In genomic region chr2:233814436-233814835, GRCh38 we compare ENCODE assay signal across 17 cellular contexts. TPM values are rescaled to one million over a fixed set of nuclear protein-coding genes. Genes with fewer than 3 reads are reported as not detected.
A peak's percentile ranks its signal among the peaks of the same experiment; 100 is the strongest.
DNase-seq lines count a peak whose midpoint lies in the region; ATAC-seq and TF ChIP-seq lines count a peak whose summit lies in the region.
"Had no signal": no experiment of that assay in that cellular context is flagged by ENCODE, and none has a peak within 500 bp of the region (broad histone marks: within the 10 kb centered on the region; RNA-seq: fewer than 3 reads in every experiment).

No MANE protein-coding gene starts in this region.

- no peak overlapping the region for H2BK120ac ChIP-seq in neuronal stem cell (ENCODE audit: low read depth, low read length)

- no peak overlapping the region for H3K23ac ChIP-seq in neuronal stem cell (ENCODE audit: low read depth, low read length, poor library complexity)

- WGBS in neuronal stem cell (ENCODE audit: extremely low coverage in 2 of 2, insufficient read length in 2 of 2, insufficient replicate concordance in 1 of 2), 2 donors: no CpG with 5 or more reads among the region's 2 CpGs
- 75% methylated on average over 2 of the region's 2 CpGs; no CpG with 5 or more reads in 1 of the 2 donors for WGBS in transverse colon (ENCODE audit: low coverage in 1 of 2), 2 donors

- H3K36me3 ChIP-seq in adipocyte (ENCODE audit: control insufficient read depth, insufficient read depth, low read length, severe bottlenecking): no peaks in the 10 kb centered on the region
- H3K36me3 ChIP-seq in neuronal stem cell (replicated peaks in 1 of 2; ENCODE audit: control insufficient read depth in 2 of 2, insufficient read depth in 2 of 2, low read length in 2 of 2): no peaks in the 10 kb centered on the region
- no peaks in the 10 kb centered on the region for H3K36me3 ChIP-seq in transverse colon
- H3K36me3 ChIP-seq: BLaER1, MG63 had no signal

- H3K4me1 ChIP-seq in adipocyte (ENCODE audit: control insufficient read depth, insufficient read depth, low read length) (peaks cover 24% of the 10 kb centered on the region), neuronal stem cell (ENCODE audit: control insufficient read depth in 2 of 2, insufficient read depth in 1 of 2, low read depth in 1 of 2, low read length in 2 of 2) (no peaks in the 10 kb centered on the region), transverse colon (no peaks in the 10 kb centered on the region)

- no peak overlapping the region for H2AFZ ChIP-seq in neuronal stem cell (ENCODE audit: low read length)

- no peak overlapping the region for H2AK5ac ChIP-seq in neuronal stem cell (ENCODE audit: low read depth, low read length)

- H3K27me3 ChIP-seq in adipocyte (replicated peaks; ENCODE audit: control insufficient read depth, insufficient read depth, low read length) (peaks cover 8% of the 10 kb centered on the region), neuronal stem cell (ENCODE audit: control insufficient read depth in 3 of 3, insufficient read depth in 3 of 3, low read depth in 1 of 3, low read length in 3 of 3) (no peaks in the 10 kb centered on the region), transverse colon (no peaks in the 10 kb centered on the region)
- H3K27me3 ChIP-seq: BLaER1, MG63 had no signal

- no peak overlapping the region for H3K14ac ChIP-seq in neuronal stem cell (ENCODE audit: low read length)

- ATAC-seq in HG02763 (IDR thresholded peaks at IDR 0.05; ENCODE audit: unreplicated experiment): no peak

- H3K4me2 ChIP-seq in neuronal stem cell (ENCODE audit: insufficient read depth, low read length, poor library complexity, severe bottlenecking): no peak overlapping the region
- H3K4me2 ChIP-seq: BLaER1 had no signal

- no peak overlapping the region for H3K9ac ChIP-seq in adipocyte (ENCODE audit: low read length)
- H3K9ac ChIP-seq in neuronal stem cell (ENCODE audit: low read depth, low read length, poor library complexity): no peak overlapping the region
- H3K9ac ChIP-seq: BLaER1 had no signal

- H3K79me1 ChIP-seq in neuronal stem cell (ENCODE audit: low read depth, low read length): no peaks in the 10 kb centered on the region

- TF ChIP-seq POLR2A in transverse colon (IDR thresholded peaks at IDR 0.05): no peak

- peak overlapping the region; percentile 71 for H3K18ac ChIP-seq in neuronal stem cell (ENCODE audit: low read length)

- no peak overlapping the region for H4K8ac ChIP-seq in neuronal stem cell (ENCODE audit: low read depth, low read length)

- peak; percentile 17 for DNase-seq in activated CD4-positive, CD25-positive, alpha-beta regulatory T cell treated with anti-CD3 and anti-CD28 coated beads, Interleukin-2, amount 50 U/mL, for 72 hours
- no peak for DNase-seq in activated CD4-positive, CD25-positive, alpha-beta regulatory T cell (lab: John Stamatoyannopoulos, UW)
- DNase-seq in adipocyte (ENCODE audit: low read depth) (peak; percentile 5), neuronal stem cell (ENCODE audit: low spot score) (no peak), transverse colon (peak; percentile 2), GM19240 (ENCODE audit: insufficient read length, low spot score) (no peak), NCI-H2171 (lab: John Stamatoyannopoulos, UW) (no peak)
- DNase-seq: CD8-positive, alpha-beta memory T cell; DND-41; HFFc6; MG63; NCI-H2081 treated with DMSO at 0.1 percent for 48 hours; NCI-H510A treated with DMSO at 0.1 percent for 48 hours; SIG-M5 had no signal

- in situ Hi-C loops in transverse colon (cut with MboI; ENCODE audit: low pct_ligation_motif_present in 1 of 4, low pct_unique_long_range_greater_than_20kb in 1 of 4, low sequenced_read_pairs in 3 of 4): no loop called here

- H2BK12ac ChIP-seq in neuronal stem cell (ENCODE audit: low read length): no peak overlapping the region

- H3K4ac ChIP-seq in neuronal stem cell (ENCODE audit: low read length): no peak overlapping the region

- no peak overlapping the region for H3K4me3 ChIP-seq in adipocyte (ENCODE audit: low read length)
- no peak overlapping the region for H3K4me3 ChIP-seq in neuronal stem cell (ENCODE audit: low read length in 2 of 2)
- H3K4me3 ChIP-seq in transverse colon: no peak overlapping the region
- H3K4me3 ChIP-seq: BLaER1, MG63 had no signal

- no peak overlapping the region for H4K91ac ChIP-seq in neuronal stem cell (ENCODE audit: low read depth, low read length, poor library complexity)

- no peak overlapping the region for H2BK15ac ChIP-seq in neuronal stem cell (ENCODE audit: low read length)

- TF ChIP-seq CTCF in transverse colon (IDR thresholded peaks at IDR 0.05): no peak

- no peak overlapping the region for H2BK5ac ChIP-seq in neuronal stem cell (ENCODE audit: low read length)

- intact Hi-C loops in transverse colon (cut with DNase I; ENCODE audit: low total_unique reads): no loop called here

- TF ChIP-seq EP300 in transverse colon (IDR thresholded peaks at IDR 0.05; ENCODE audit: low read depth): no peak

- H3K9me3 ChIP-seq in adipocyte (ENCODE audit: control insufficient read depth, low read length): no peaks in the 10 kb centered on the region
- no peaks in the 10 kb centered on the region for H3K9me3 ChIP-seq in neuronal stem cell (replicated peaks in 1 of 2; ENCODE audit: control insufficient read depth in 2 of 2, insufficient read depth in 1 of 2, low read depth in 1 of 2, low read length in 2 of 2)
- no peaks in the 10 kb centered on the region for H3K9me3 ChIP-seq in transverse colon
- H3K9me3 ChIP-seq: BLaER1, MG63 had no signal

- H3K27ac ChIP-seq in neuronal stem cell (replicated peaks; ENCODE audit: low read length) (no peak overlapping the region), transverse colon (no peak overlapping the region)
- H3K27ac ChIP-seq: BLaER1 had no signal

RNA-seq across cellular contexts. Expression of gene MROH2A, which starts 36.3 kb away (rescaled TPM):
- polyA plus RNA-seq in neuronal stem cell (2013, experiment 1 of 2): not detected
- polyA plus RNA-seq in neuronal stem cell (2013, experiment 2 of 2): not detected
- total RNA-seq in transverse colon: under 1 TPM in 1 of 4 donors, not detected in 3; 0.14 TPM
- total RNA-seq: CD8-positive, alpha-beta memory T cell; H1; HFFc6 had no signal
- polyA plus RNA-seq: CD8-positive, alpha-beta memory T cell; H1 had no signal

RNA-seq across cellular contexts. Expression of gene HJURP, which starts 39.9 kb away (rescaled TPM):
- polyA plus RNA-seq in neuronal stem cell (2013, experiment 1 of 2): 60.7 TPM
- 61.4 TPM for polyA plus RNA-seq in neuronal stem cell (2013, experiment 2 of 2)
- total RNA-seq in transverse colon: 10 to 100 TPM in 1 of 4 donors, 1 to 10 TPM in 2, not detected in 1; 1.9 to 29.5 (median 2.1) TPM
- polyA plus RNA-seq: CD8-positive, alpha-beta memory T cell had no signal

RNA-seq across cellular contexts. Expression of gene UGT1A1, which starts 54.4 kb away (rescaled TPM):
- not detected for polyA plus RNA-seq in neuronal stem cell (2013, experiment 1 of 2)
- polyA plus RNA-seq in neuronal stem cell (2013, experiment 2 of 2): not detected
- total RNA-seq in transverse colon: 10 to 100 TPM in 1 of 4 donors, 1 to 10 TPM in 3; 4.4 to 11.3 (median 6.9) TPM
- total RNA-seq: CD8-positive, alpha-beta memory T cell; H1; HFFc6 had no signal
- polyA plus RNA-seq: CD8-positive, alpha-beta memory T cell; H1 had no signal

Comparison
In these comparisons a context has a peak if more than half of its experiments do, and no peak if none do; other contexts are left out.
1. DNase-seq: peak in activated CD4-positive, CD25-positive, alpha-beta regulatory T cell treated with anti-CD3 and anti-CD28 coated beads, Interleukin-2, amount 50 U/mL, for 72 hours (single experiment), adipocyte (single experiment) and transverse colon (single experiment); none in activated CD4-positive, CD25-positive, alpha-beta regulatory T cell (0 of 4), neuronal stem cell (single experiment), GM19240 (single experiment) and NCI-H2171 (single experiment).